7 cellular contexts compared by ENCODE assay signal in genomic region chr21:32728455-32729237, GRCh38. TPM values are rescaled to one million over a fixed set of nuclear protein-coding genes. Genes with fewer than 3 reads are reported as not detected.
A peak's percentile ranks its signal among the peaks of the same experiment; 100 is the strongest.
DNase-seq lines count a peak whose midpoint lies in the region; TF ChIP-seq lines count a peak whose summit lies in the region.

No MANE protein-coding gene starts in this region.

- H3K4me2 ChIP-seq in DOHH2 (ENCODE audit: low read length), result peak overlapping the region; percentile 68

- H3K4me3 Mint-ChIP-seq in HFFc6, result peak overlapping the region; percentile 97
- H3K4me3 Mint-ChIP-seq in activated T-helper 1 cell treated with anti-CD3 and anti-CD28 coated beads, Interleukin-12 subunit alpha, Interleukin-12 subunit beta, Interleukin-2, Interleukin-4 antibody, amounts not matched to agents 30 ng/mL and 10 ng/mL and 1 ng/mL, durations not matched to agents 14 hours and 24 hours and 36 hours, result peak overlapping the region; percentile 98
- peak overlapping the region; percentile 93 to 98 (median 95) for H3K4me3 Mint-ChIP-seq in immature natural killer cell

- H3K4me1 Mint-ChIP-seq in HFFc6 (ENCODE audit: low read depth), result peaks cover 18% of the 10 kb centered on the region
- H3K4me1 Mint-ChIP-seq in activated T-helper 1 cell treated with anti-CD3 and anti-CD28 coated beads, Interleukin-12 subunit alpha, Interleukin-12 subunit beta, Interleukin-2, Interleukin-4 antibody, amounts not matched to agents 30 ng/mL and 10 ng/mL and 1 ng/mL, durations not matched to agents 14 hours and 24 hours and 36 hours (ENCODE audit: low read depth), result peaks cover 41% of the 10 kb centered on the region
- H3K4me1 Mint-ChIP-seq in immature natural killer cell, result peaks cover 22 to 37% of the 10 kb centered on the region in 2 donors

- no peaks in the 10 kb centered on the region for H3K9me3 ChIP-seq in DOHH2 (ENCODE audit: control insufficient read depth, insufficient read depth, low read length)
- no peaks in the 10 kb centered on the region for H3K9me3 ChIP-seq in stomach smooth muscle (ENCODE audit: control insufficient read depth in 2 of 2, low read length in 2 of 2)

- no peaks in the 10 kb centered on the region for H3K9me2 ChIP-seq in DOHH2 (replicated peaks; ENCODE audit: control insufficient read depth, low read length)

- H3K9me3 Mint-ChIP-seq in HFFc6 (no peaks in the 10 kb centered on the region), immature natural killer cell (no peaks in the 10 kb centered on the region)
- no peaks in the 10 kb centered on the region for H3K9me3 Mint-ChIP-seq in activated T-helper 1 cell treated with anti-CD3 and anti-CD28 coated beads, Interleukin-12 subunit alpha, Interleukin-12 subunit beta, Interleukin-2, Interleukin-4 antibody, amounts not matched to agents 30 ng/mL and 10 ng/mL and 1 ng/mL, durations not matched to agents 14 hours and 24 hours and 36 hours

- peaks cover 4% of the 10 kb centered on the region; the same call in 1 of the 2 replicates for H3K27me3 ChIP-seq in DOHH2 (ENCODE audit: control insufficient read depth, low read length)
- no peaks in the 10 kb centered on the region for H3K27me3 ChIP-seq in stomach smooth muscle (ENCODE audit: control insufficient read depth in 1 of 2, insufficient read depth in 2 of 2, low read length in 2 of 2)

- peaks cover 10% of the 10 kb centered on the region for H3K36me3 ChIP-seq in DOHH2 (ENCODE audit: control insufficient read depth, low read length)
- H3K36me3 ChIP-seq in stomach smooth muscle (ENCODE audit: control insufficient read depth in 2 of 2, insufficient read depth in 2 of 2, low read length in 2 of 2), result peaks cover 0 to 4% of the 10 kb centered on the region in 2 donors

- H3K9ac ChIP-seq in stomach smooth muscle (ENCODE audit: low read length in 2 of 2), result peak overlapping the region; percentile 70 to 76

- DNase-seq in HFFc6 (no peak), immature natural killer cell (no peak), NCI-H1048 (lab: John Stamatoyannopoulos, UW) (no peak), NCI-H1417 treated with DMSO at 0.1 percent for 48 hours (lab: John Stamatoyannopoulos, UW) (no peak)
- no peak for DNase-seq in activated T-helper 1 cell treated with anti-CD3 and anti-CD28 coated beads, Interleukin-12 subunit alpha, Interleukin-12 subunit beta, Interleukin-2, Interleukin-4 antibody, amounts not matched to agents 30 ng/mL and 10 ng/mL and 1 ng/mL, durations not matched to agents 14 hours and 24 hours and 36 hours (ENCODE audit: low spot score)

- TF ChIP-seq CTCF in DOHH2 (IDR thresholded peaks at IDR 0.05; ENCODE audit: low read depth, low read length, poor library complexity, severe bottlenecking), result no peak
- TF ChIP-seq CTCF in HFFc6 (IDR thresholded peaks at IDR 0.05), result no peak

- no peaks in the 10 kb centered on the region for H4K20me1 ChIP-seq in DOHH2 (ENCODE audit: control insufficient read depth, insufficient read depth, low read depth, low read length)

- intact Hi-C loops in activated T-helper 1 cell treated with anti-CD3 and anti-CD28 coated beads, Interleukin-12 subunit alpha, Interleukin-12 subunit beta, Interleukin-2, Interleukin-4 antibody, amounts not matched to agents 30 ng/mL and 10 ng/mL and 1 ng/mL, durations not matched to agents 14 hours and 24 hours and 36 hours (cut with micrococcal nuclease), result loop anchor here (1.0 to 5.0 kb wide), 3 partner anchors 236 to 996 kb away; partner anchors contain the start of genes SCAF4 and TMEM50B

- H3K36me3 Mint-ChIP-seq in HFFc6 (ENCODE audit: low read depth), result peaks cover 3% of the 10 kb centered on the region; the same call in 1 of the 2 replicates
- peaks cover 14% of the 10 kb centered on the region for H3K36me3 Mint-ChIP-seq in activated T-helper 1 cell treated with anti-CD3 and anti-CD28 coated beads, Interleukin-12 subunit alpha, Interleukin-12 subunit beta, Interleukin-2, Interleukin-4 antibody, amounts not matched to agents 30 ng/mL and 10 ng/mL and 1 ng/mL, durations not matched to agents 14 hours and 24 hours and 36 hours (ENCODE audit: low read depth)
- H3K36me3 Mint-ChIP-seq in immature natural killer cell, result peaks cover 0 to 10% (median 0%) of the 10 kb centered on the region in 3 donors

- H3K4me1 ChIP-seq in DOHH2 (ENCODE audit: control insufficient read depth, low read length) (peaks cover 15% of the 10 kb centered on the region), stomach smooth muscle (ENCODE audit: control insufficient read depth, insufficient read depth, low read length) (peaks cover 12% of the 10 kb centered on the region)

- H3K27me3 Mint-ChIP-seq in HFFc6 (ENCODE audit: insufficient read depth) (no peaks in the 10 kb centered on the region), immature natural killer cell (ENCODE audit: low read depth in 3 of 3) (peaks cover 9 to 19% (median 17%) of the 10 kb centered on the region in 3 donors)
- no peaks in the 10 kb centered on the region for H3K27me3 Mint-ChIP-seq in activated T-helper 1 cell treated with anti-CD3 and anti-CD28 coated beads, Interleukin-12 subunit alpha, Interleukin-12 subunit beta, Interleukin-2, Interleukin-4 antibody, amounts not matched to agents 30 ng/mL and 10 ng/mL and 1 ng/mL, durations not matched to agents 14 hours and 24 hours and 36 hours (ENCODE audit: insufficient read depth)

- no peaks in the 10 kb centered on the region for H3K79me2 ChIP-seq in DOHH2 (ENCODE audit: control insufficient read depth, low read length)

- H3F3A ChIP-seq in DOHH2 (ENCODE audit: control insufficient read depth, insufficient read depth), result peaks cover 21% of the 10 kb centered on the region; the same call in 1 of the 2 replicates

- H3K27ac ChIP-seq in DOHH2 (ENCODE audit: low read depth, low read length) (no peak overlapping the region; the same call in 1 of the 2 replicates), stomach smooth muscle (ENCODE audit: low read length) (peak overlapping the region; percentile 84)

- H3K27ac Mint-ChIP-seq in HFFc6 (peak overlapping the region; percentile 87), immature natural killer cell (peak overlapping the region; percentile 88 to 98 (median 96))
- peak overlapping the region; percentile 92 for H3K27ac Mint-ChIP-seq in activated T-helper 1 cell treated with anti-CD3 and anti-CD28 coated beads, Interleukin-12 subunit alpha, Interleukin-12 subunit beta, Interleukin-2, Interleukin-4 antibody, amounts not matched to agents 30 ng/mL and 10 ng/mL and 1 ng/mL, durations not matched to agents 14 hours and 24 hours and 36 hours

- H3K4me3 ChIP-seq in DOHH2 (ENCODE audit: low read length) (peak overlapping the region; percentile 91), stomach smooth muscle (ENCODE audit: low read length in 2 of 2) (peak overlapping the region; percentile 80 to 84)

RNA-seq across cellular contexts. Expression of gene SYNJ1, which starts 0.8 kb away (rescaled TPM):
- total RNA-seq in HFFc6 (2021; fragmentation: NEBNext Ultra II Directional; extraction: Animal tissue kit (Norgen Biotek cat#: 25700)), result 10 to 100 TPM; 14.3 to 17.9 (median 15.6) TPM
- 13.1 and 13.7 TPM in 2 replicates for total RNA-seq in activated T-helper 1 cell treated with anti-CD3 and anti-CD28 coated beads, Interleukin-12 subunit alpha, Interleukin-12 subunit beta, Interleukin-2, Interleukin-4 antibody, amounts not matched to agents 30 ng/mL and 10 ng/mL and 1 ng/mL, durations not matched to agents 14 hours and 24 hours and 36 hours
- 1 to 10 TPM in 2 of 3 donors, under 1 TPM in 1; 0.05 to 7.9 (median 2.1) TPM for polyA plus RNA-seq in immature natural killer cell

RNA-seq across cellular contexts. Expression of gene PAXBP1, which starts 42.9 kb away (rescaled TPM):
- 10 to 100 TPM; 11.4 to 15.6 (median 13.9) TPM for total RNA-seq in HFFc6 (2021; fragmentation: NEBNext Ultra II Directional; extraction: Animal tissue kit (Norgen Biotek cat#: 25700))
- total RNA-seq in activated T-helper 1 cell treated with anti-CD3 and anti-CD28 coated beads, Interleukin-12 subunit alpha, Interleukin-12 subunit beta, Interleukin-2, Interleukin-4 antibody, amounts not matched to agents 30 ng/mL and 10 ng/mL and 1 ng/mL, durations not matched to agents 14 hours and 24 hours and 36 hours, result 58.3 and 62.6 TPM in 2 replicates
- polyA plus RNA-seq in immature natural killer cell, result 10 to 100 TPM in 1 of 3 donors, 1 to 10 TPM in 2; 1.3 to 11.6 (median 4.9) TPM
